In the genomic region with DNA sequence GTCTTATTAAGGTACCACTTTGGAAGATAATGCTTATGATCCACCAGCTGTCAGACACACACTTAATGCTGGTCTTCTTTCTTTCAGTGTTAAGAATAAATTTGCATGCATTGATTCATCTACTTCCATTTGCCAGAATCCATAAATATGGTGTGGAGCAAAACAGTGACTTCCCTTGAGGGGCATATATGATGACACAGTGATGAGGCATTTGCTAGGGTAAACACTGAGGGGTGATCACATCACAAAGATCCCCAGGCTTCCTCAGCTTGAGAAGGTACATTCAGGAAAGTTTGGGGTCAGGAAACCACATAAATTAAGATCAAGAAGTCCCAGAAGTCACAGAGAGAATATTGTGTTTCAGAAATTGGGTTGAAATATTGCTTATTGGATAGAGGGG, we compare ENCODE assay signal across 16 cellular contexts. TPM values are rescaled to one million over a fixed set of nuclear protein-coding genes. Genes with fewer than 3 reads are reported as not detected.
DNase-seq lines count a peak whose midpoint lies in the region; ATAC-seq and TF ChIP-seq lines count a peak whose summit lies in the region.
"Had no signal": no experiment of that assay in that cellular context is flagged by ENCODE, and none has a peak within 500 bp of the region (broad histone marks: within the 10 kb centered on the region; RNA-seq: fewer than 3 reads in every experiment).

No MANE protein-coding gene starts in this region.

- peaks cover 88% of the 10 kb centered on the region for H3K4me1 Mint-ChIP-seq in activated T-helper 1 cell treated with anti-CD3 and anti-CD28 coated beads, Interleukin-12 subunit alpha, Interleukin-12 subunit beta, Interleukin-2, Interleukin-4 antibody, amounts not matched to agents 30 ng/mL and 10 ng/mL and 1 ng/mL, durations not matched to agents 14 hours and 24 hours and 36 hours (ENCODE audit: low read depth)

- peaks cover 4% of the 10 kb centered on the region for H3K9me3 Mint-ChIP-seq in activated T-helper 1 cell treated with anti-CD3 and anti-CD28 coated beads, Interleukin-12 subunit alpha, Interleukin-12 subunit beta, Interleukin-2, Interleukin-4 antibody, amounts not matched to agents 30 ng/mL and 10 ng/mL and 1 ng/mL, durations not matched to agents 14 hours and 24 hours and 36 hours

- TF ChIP-seq CTCF in GM13977 (IDR thresholded peaks at IDR 0.05; ENCODE audit: extremely low read depth, insufficient read depth, missing control alignments) = no peak

- no peaks in the 10 kb centered on the region for H3K27me3 Mint-ChIP-seq in activated T-helper 1 cell treated with anti-CD3 and anti-CD28 coated beads, Interleukin-12 subunit alpha, Interleukin-12 subunit beta, Interleukin-2, Interleukin-4 antibody, amounts not matched to agents 30 ng/mL and 10 ng/mL and 1 ng/mL, durations not matched to agents 14 hours and 24 hours and 36 hours (ENCODE audit: insufficient read depth)

- peak overlapping the region; percentile 99 for H3K27ac Mint-ChIP-seq in activated T-helper 1 cell treated with anti-CD3 and anti-CD28 coated beads, Interleukin-12 subunit alpha, Interleukin-12 subunit beta, Interleukin-2, Interleukin-4 antibody, amounts not matched to agents 30 ng/mL and 10 ng/mL and 1 ng/mL, durations not matched to agents 14 hours and 24 hours and 36 hours

- no peak for DNase-seq in activated CD4-positive, CD25-positive, alpha-beta regulatory T cell (lab: John Stamatoyannopoulos, UW)
- DNase-seq in ELR (ENCODE audit: low read depth) (peak; percentile 92), kidney tubule cell (ENCODE audit: low spot score) (peak; percentile 42), GM13977 (ENCODE audit: low spot score) (no peak), GM19238 (ENCODE audit: insufficient read length, low spot score) (no peak)
- DNase-seq in activated T-helper 1 cell treated with anti-CD3 and anti-CD28 coated beads, Interleukin-12 subunit alpha, Interleukin-12 subunit beta, Interleukin-2, Interleukin-4 antibody, amounts not matched to agents 30 ng/mL and 10 ng/mL and 1 ng/mL, durations not matched to agents 14 hours and 24 hours and 36 hours (ENCODE audit: low spot score) = no peak
- DNase-seq: dermis blood vessel endothelial cell, NCI-H187 treated with DMSO at 0.1 percent for 48 hours had no signal

- peaks cover 56% of the 10 kb centered on the region for H3K36me3 Mint-ChIP-seq in activated T-helper 1 cell treated with anti-CD3 and anti-CD28 coated beads, Interleukin-12 subunit alpha, Interleukin-12 subunit beta, Interleukin-2, Interleukin-4 antibody, amounts not matched to agents 30 ng/mL and 10 ng/mL and 1 ng/mL, durations not matched to agents 14 hours and 24 hours and 36 hours (ENCODE audit: low read depth)

- in situ Hi-C loops in GM13977 (cut with MboI; ENCODE audit: low pct_unique_long_range_greater_than_20kb, low sequenced_read_pairs, unreplicated experiment) = no loop called here

- intact Hi-C loops in activated T-helper 1 cell treated with anti-CD3 and anti-CD28 coated beads, Interleukin-12 subunit alpha, Interleukin-12 subunit beta, Interleukin-2, Interleukin-4 antibody, amounts not matched to agents 30 ng/mL and 10 ng/mL and 1 ng/mL, durations not matched to agents 14 hours and 24 hours and 36 hours (cut with micrococcal nuclease) = loop anchor here (2.0 to 10.0 kb wide), 6 partner anchors 58 to 1370 kb away; a partner anchor contains a TSS

- H3K4me3 Mint-ChIP-seq in activated T-helper 1 cell treated with anti-CD3 and anti-CD28 coated beads, Interleukin-12 subunit alpha, Interleukin-12 subunit beta, Interleukin-2, Interleukin-4 antibody, amounts not matched to agents 30 ng/mL and 10 ng/mL and 1 ng/mL, durations not matched to agents 14 hours and 24 hours and 36 hours = peak overlapping the region; percentile 60

- peak; percentile 36 to 38 for ATAC-seq in activated CD4-positive, CD25-positive, alpha-beta regulatory T cell treated with anti-CD3 and anti-CD28 coated beads, Interleukin-2, amount 50 U/mL, for 24 hours
- ATAC-seq in GM21786 (IDR thresholded peaks at IDR 0.05; ENCODE audit: unreplicated experiment) = no peak

RNA-seq across cellular contexts. Expression of a gene that starts 9.9 kb away (rescaled TPM):
- total RNA-seq in activated T-helper 1 cell treated with anti-CD3 and anti-CD28 coated beads, Interleukin-12 subunit alpha, Interleukin-12 subunit beta, Interleukin-2, Interleukin-4 antibody, amounts not matched to agents 30 ng/mL and 10 ng/mL and 1 ng/mL, durations not matched to agents 14 hours and 24 hours and 36 hours = 812 and 827 TPM in 2 replicates
- total RNA-seq: dermis blood vessel endothelial cell, liver, myocyte, NCI-H460, posterior vena cava, SK-MEL-5, subcutaneous adipose tissue had no signal

Comparison
In these comparisons a context has a peak if more than half of its experiments do, and no peak if none do; other contexts are left out.
1. DNase-seq: peak in ELR (single experiment) and kidney tubule cell (single experiment); none in activated CD4-positive, CD25-positive, alpha-beta regulatory T cell (0 of 4), activated T-helper 1 cell treated with anti-CD3 and anti-CD28 coated beads, Interleukin-12 subunit alpha, Interleukin-12 subunit beta, Interleukin-2, Interleukin-4 antibody, amounts not matched to agents 30 ng/mL and 10 ng/mL and 1 ng/mL, durations not matched to agents 14 hours and 24 hours and 36 hours (single experiment), GM13977 (single experiment) and GM19238 (single experiment).